ENCODE assay signal across 1 cellular context in the genomic region with DNA sequence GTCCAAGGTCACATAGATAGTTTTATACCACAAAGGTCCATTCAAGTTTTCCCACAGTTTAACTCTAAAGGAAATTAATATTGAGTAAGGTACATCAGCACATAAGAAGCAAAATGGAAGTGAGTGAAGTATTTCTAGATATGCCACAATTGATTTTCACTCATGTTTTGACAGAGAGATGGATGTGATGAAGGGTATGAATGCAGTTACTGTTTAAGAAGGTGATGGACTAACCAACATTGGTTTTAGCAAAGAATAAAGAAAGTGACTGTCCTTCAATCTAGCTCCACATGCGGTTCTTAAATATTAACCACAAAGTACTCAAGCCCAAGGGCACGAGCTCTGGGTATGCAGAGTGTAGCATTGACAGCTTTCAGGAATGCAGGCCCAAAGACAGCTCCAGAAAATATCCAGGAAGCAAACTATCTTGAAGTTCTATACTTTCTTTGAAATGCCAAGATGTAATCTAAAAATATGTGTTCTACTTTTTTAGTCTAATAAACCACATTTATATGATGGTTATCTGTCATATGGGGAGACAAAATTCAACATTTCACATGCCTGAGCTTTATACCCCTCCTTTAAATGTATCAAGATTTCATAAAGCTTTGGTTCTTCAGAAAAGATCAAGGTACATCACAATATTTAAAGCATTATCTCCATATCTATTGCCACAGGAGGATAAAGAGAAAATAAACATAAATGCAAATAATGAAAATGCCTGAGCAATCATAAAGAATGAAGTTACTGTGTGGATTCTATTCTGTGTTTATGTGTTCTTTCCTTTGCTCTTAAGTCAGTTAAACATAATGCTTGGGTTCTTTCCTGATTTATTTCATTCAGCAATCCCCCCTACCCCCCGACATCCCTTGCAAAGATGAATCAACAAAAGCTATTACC.
TF ChIP-seq lines count a peak whose summit lies in the region.

No MANE protein-coding gene starts in this region.

TF ChIP-seq in HepG2, 621 proteins besides CTCF, POLR2A, EP300 and RAD21 (continued from another document and continues in another):
- TF ChIP-seq, protein P1, sequence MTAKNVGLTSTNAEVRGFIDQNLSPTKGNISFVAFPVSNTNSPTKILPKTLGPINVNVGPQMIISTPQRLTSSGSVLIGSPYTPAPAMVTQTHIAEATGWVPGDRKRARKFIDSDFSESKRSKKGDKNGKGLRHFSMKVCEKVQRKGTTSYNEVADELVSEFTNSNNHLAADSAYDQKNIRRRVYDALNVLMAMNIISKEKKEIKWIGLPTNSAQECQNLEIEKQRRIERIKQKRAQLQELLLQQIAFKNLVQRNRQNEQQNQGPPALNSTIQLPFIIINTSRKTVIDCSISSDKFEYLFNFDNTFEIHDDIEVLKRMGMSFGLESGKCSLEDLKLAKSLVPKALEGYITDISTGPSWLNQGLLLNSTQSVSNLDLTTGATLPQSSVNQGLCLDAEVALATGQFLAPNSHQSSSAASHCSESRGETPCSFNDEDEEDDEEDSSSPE (CRISPR knock-in tag; IDR thresholded peaks at IDR 0.05), result peak; percentile 19; the same call in 1 of the 2 replicates
- TF ChIP-seq TEAD2 (CRISPR knock-in tag; IDR thresholded peaks at IDR 0.05), result no peak
- no peak for TF ChIP-seq ZNF282 (IDR thresholded peaks at IDR 0.05; ENCODE audit: partially characterized antibody)
- TF ChIP-seq ZNF333 (CRISPR knock-in tag; IDR thresholded peaks at IDR 0.05; ENCODE audit: borderline replicate concordance), result no peak
- TF ChIP-seq, protein P2, sequence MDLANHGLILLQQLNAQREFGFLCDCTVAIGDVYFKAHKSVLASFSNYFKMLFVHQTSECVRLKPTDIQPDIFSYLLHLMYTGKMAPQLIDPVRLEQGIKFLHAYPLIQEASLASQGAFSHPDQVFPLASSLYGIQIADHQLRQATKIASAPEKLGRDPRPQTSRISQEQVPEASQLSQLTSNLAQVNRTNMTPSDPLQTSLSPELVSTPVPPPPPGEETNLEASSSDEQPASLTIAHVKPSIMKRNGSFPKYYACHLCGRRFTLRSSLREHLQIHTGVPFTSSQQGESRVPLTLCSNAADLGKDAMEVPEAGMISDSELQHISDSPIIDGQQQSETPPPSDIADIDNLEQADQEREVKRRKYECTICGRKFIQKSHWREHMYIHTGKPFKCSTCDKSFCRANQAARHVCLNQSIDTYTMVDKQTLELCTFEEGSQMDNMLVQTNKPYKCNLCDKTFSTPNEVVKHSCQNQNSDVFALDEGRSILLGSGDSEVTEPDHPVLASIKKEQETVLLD (CRISPR knock-in tag; IDR thresholded peaks at IDR 0.05; ENCODE audit: low read depth), result no peak
- no peak for TF ChIP-seq SUZ12 (IDR thresholded peaks at IDR 0.05; ENCODE audit: low read depth, low read length)
- TF ChIP-seq MBD4 (IDR thresholded peaks at IDR 0.05; ENCODE audit: borderline replicate concordance, low read length), result peak; percentile 96
- TF ChIP-seq SP140L (CRISPR knock-in tag; IDR thresholded peaks at IDR 0.05; ENCODE audit: borderline replicate concordance), result peak; percentile 64; the same call in 1 of the 2 replicates
- TF ChIP-seq, protein P3, sequence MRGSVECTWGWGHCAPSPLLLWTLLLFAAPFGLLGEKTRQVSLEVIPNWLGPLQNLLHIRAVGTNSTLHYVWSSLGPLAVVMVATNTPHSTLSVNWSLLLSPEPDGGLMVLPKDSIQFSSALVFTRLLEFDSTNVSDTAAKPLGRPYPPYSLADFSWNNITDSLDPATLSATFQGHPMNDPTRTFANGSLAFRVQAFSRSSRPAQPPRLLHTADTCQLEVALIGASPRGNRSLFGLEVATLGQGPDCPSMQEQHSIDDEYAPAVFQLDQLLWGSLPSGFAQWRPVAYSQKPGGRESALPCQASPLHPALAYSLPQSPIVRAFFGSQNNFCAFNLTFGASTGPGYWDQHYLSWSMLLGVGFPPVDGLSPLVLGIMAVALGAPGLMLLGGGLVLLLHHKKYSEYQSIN (CRISPR knock-in tag; IDR thresholded peaks at IDR 0.05; ENCODE audit: borderline replicate concordance), result no peak
- 0 out of 2 replicates have a peak, but pooled peaks have one; percentile 35 for TF ChIP-seq GTF3A (CRISPR knock-in tag; conservative IDR thresholded peaks at IDR 0.05)
- TF ChIP-seq, protein P4, sequence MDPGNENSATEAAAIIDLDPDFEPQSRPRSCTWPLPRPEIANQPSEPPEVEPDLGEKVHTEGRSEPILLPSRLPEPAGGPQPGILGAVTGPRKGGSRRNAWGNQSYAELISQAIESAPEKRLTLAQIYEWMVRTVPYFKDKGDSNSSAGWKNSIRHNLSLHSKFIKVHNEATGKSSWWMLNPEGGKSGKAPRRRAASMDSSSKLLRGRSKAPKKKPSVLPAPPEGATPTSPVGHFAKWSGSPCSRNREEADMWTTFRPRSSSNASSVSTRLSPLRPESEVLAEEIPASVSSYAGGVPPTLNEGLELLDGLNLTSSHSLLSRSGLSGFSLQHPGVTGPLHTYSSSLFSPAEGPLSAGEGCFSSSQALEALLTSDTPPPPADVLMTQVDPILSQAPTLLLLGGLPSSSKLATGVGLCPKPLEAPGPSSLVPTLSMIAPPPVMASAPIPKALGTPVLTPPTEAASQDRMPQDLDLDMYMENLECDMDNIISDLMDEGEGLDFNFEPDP (CRISPR knock-in tag; conservative IDR thresholded peaks at IDR 0.05), result no peak
- no peak for TF ChIP-seq CENPX (CRISPR knock-in tag; IDR thresholded peaks at IDR 0.05)
- no peak for TF ChIP-seq ARNT2 (CRISPR knock-in tag; IDR thresholded peaks at IDR 0.05; ENCODE audit: low read depth)
- 0 out of 2 replicates have a peak, but pooled peaks have one; percentile 24 for TF ChIP-seq NKX3-1 (CRISPR knock-in tag; IDR thresholded peaks at IDR 0.05)
- TF ChIP-seq, protein P5, sequence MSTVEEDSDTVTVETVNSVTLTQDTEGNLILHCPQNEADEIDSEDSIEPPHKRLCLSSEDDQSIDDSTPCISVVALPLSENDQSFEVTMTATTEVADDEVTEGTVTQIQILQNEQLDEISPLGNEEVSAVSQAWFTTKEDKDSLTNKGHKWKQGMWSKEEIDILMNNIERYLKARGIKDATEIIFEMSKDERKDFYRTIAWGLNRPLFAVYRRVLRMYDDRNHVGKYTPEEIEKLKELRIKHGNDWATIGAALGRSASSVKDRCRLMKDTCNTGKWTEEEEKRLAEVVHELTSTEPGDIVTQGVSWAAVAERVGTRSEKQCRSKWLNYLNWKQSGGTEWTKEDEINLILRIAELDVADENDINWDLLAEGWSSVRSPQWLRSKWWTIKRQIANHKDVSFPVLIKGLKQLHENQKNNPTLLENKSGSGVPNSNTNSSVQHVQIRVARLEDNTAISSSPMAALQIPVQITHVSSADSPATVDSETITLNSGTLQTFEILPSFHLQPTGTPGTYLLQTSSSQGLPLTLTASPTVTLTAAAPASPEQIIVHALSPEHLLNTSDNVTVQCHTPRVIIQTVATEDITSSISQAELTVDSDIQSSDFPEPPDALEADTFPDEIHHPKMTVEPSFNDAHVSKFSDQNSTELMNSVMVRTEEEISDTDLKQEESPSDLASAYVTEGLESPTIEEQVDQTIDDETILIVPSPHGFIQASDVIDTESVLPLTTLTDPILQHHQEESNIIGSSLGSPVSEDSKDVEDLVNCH (CRISPR knock-in tag; IDR thresholded peaks at IDR 0.05), result no peak
- TF ChIP-seq ZNF264 (CRISPR knock-in tag; IDR thresholded peaks at IDR 0.05), result peak; percentile 34; the same call in 1 of the 2 replicates
- no peak; the same call in 1 of the 2 replicates for TF ChIP-seq RFX3 (CRISPR knock-in tag; IDR thresholded peaks at IDR 0.05)
- TF ChIP-seq, protein P6, sequence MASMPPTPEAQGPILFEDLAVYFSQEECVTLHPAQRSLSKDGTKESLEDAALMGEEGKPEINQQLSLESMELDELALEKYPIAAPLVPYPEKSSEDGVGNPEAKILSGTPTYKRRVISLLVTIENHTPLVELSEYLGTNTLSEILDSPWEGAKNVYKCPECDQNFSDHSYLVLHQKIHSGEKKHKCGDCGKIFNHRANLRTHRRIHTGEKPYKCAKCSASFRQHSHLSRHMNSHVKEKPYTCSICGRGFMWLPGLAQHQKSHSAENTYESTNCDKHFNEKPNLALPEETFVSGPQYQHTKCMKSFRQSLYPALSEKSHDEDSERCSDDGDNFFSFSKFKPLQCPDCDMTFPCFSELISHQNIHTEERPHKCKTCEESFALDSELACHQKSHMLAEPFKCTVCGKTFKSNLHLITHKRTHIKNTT (CRISPR knock-in tag; IDR thresholded peaks at IDR 0.05), result no peak
- peak; percentile 57; the same call in 1 of the 2 replicates for TF ChIP-seq NR2C2 (CRISPR knock-in tag; IDR thresholded peaks at IDR 0.05; ENCODE audit: borderline replicate concordance)
- TF ChIP-seq, protein P7, sequence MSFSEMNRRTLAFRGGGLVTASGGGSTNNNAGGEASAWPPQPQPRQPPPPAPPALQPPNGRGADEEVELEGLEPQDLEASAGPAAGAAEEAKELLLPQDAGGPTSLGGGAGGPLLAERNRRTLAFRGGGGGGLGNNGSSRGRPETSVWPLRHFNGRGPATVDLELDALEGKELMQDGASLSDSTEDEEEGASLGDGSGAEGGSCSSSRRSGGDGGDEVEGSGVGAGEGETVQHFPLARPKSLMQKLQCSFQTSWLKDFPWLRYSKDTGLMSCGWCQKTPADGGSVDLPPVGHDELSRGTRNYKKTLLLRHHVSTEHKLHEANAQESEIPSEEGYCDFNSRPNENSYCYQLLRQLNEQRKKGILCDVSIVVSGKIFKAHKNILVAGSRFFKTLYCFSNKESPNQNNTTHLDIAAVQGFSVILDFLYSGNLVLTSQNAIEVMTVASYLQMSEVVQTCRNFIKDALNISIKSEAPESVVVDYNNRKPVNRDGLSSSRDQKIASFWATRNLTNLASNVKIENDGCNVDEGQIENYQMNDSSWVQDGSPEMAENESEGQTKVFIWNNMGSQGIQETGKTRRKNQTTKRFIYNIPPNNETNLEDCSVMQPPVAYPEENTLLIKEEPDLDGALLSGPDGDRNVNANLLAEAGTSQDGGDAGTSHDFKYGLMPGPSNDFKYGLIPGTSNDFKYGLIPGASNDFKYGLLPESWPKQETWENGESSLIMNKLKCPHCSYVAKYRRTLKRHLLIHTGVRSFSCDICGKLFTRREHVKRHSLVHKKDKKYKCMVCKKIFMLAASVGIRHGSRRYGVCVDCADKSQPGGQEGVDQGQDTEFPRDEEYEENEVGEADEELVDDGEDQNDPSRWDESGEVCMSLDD (CRISPR knock-in tag; IDR thresholded peaks at IDR 0.05; ENCODE audit: borderline replicate concordance), result 0 out of 2 replicates have a peak, but pooled peaks have one; percentile 18
- TF ChIP-seq, protein P8, sequence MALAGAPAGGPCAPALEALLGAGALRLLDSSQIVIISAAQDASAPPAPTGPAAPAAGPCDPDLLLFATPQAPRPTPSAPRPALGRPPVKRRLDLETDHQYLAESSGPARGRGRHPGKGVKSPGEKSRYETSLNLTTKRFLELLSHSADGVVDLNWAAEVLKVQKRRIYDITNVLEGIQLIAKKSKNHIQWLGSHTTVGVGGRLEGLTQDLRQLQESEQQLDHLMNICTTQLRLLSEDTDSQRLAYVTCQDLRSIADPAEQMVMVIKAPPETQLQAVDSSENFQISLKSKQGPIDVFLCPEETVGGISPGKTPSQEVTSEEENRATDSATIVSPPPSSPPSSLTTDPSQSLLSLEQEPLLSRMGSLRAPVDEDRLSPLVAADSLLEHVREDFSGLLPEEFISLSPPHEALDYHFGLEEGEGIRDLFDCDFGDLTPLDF (CRISPR knock-in tag; IDR thresholded peaks at IDR 0.05), result peak; percentile 18; the same call in 1 of the 2 replicates
- peak; percentile 88 for TF ChIP-seq IRF2 (CRISPR knock-in tag; IDR thresholded peaks at IDR 0.05)
- no peak for TF ChIP-seq ZNF234 (CRISPR knock-in tag; conservative IDR thresholded peaks at IDR 0.05)
- no peak for TF ChIP-seq PRMT3 (CRISPR knock-in tag; IDR thresholded peaks at IDR 0.05; ENCODE audit: borderline replicate concordance, low read depth)
- TF ChIP-seq AHR (CRISPR knock-in tag; IDR thresholded peaks at IDR 0.05), result no peak; the same call in 1 of the 2 replicates
- no peak for TF ChIP-seq ZBTB3 (CRISPR knock-in tag; IDR thresholded peaks at IDR 0.05; ENCODE audit: borderline replicate concordance, low read depth)
- TF ChIP-seq SIX4 (CRISPR knock-in tag; IDR thresholded peaks at IDR 0.05), result peak; percentile 83
- TF ChIP-seq RXRB (CRISPR knock-in tag; IDR thresholded peaks at IDR 0.05; ENCODE audit: borderline replicate concordance), result peak; percentile 85
- TF ChIP-seq ZNF572 (CRISPR knock-in tag; IDR thresholded peaks at IDR 0.05), result no peak
- TF ChIP-seq ZNF644 (CRISPR knock-in tag; IDR thresholded peaks at IDR 0.05; ENCODE audit: low read depth), result peak; percentile 79; the same call in 1 of the 2 replicates
- TF ChIP-seq RAD51 (IDR thresholded peaks at IDR 0.05; ENCODE audit: borderline replicate concordance), result no peak
- TF ChIP-seq, protein P9, sequence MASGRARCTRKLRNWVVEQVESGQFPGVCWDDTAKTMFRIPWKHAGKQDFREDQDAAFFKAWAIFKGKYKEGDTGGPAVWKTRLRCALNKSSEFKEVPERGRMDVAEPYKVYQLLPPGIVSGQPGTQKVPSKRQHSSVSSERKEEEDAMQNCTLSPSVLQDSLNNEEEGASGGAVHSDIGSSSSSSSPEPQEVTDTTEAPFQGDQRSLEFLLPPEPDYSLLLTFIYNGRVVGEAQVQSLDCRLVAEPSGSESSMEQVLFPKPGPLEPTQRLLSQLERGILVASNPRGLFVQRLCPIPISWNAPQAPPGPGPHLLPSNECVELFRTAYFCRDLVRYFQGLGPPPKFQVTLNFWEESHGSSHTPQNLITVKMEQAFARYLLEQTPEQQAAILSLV (CRISPR knock-in tag; IDR thresholded peaks at IDR 0.05; ENCODE audit: borderline replicate concordance), result no peak
- TF ChIP-seq, protein P10, sequence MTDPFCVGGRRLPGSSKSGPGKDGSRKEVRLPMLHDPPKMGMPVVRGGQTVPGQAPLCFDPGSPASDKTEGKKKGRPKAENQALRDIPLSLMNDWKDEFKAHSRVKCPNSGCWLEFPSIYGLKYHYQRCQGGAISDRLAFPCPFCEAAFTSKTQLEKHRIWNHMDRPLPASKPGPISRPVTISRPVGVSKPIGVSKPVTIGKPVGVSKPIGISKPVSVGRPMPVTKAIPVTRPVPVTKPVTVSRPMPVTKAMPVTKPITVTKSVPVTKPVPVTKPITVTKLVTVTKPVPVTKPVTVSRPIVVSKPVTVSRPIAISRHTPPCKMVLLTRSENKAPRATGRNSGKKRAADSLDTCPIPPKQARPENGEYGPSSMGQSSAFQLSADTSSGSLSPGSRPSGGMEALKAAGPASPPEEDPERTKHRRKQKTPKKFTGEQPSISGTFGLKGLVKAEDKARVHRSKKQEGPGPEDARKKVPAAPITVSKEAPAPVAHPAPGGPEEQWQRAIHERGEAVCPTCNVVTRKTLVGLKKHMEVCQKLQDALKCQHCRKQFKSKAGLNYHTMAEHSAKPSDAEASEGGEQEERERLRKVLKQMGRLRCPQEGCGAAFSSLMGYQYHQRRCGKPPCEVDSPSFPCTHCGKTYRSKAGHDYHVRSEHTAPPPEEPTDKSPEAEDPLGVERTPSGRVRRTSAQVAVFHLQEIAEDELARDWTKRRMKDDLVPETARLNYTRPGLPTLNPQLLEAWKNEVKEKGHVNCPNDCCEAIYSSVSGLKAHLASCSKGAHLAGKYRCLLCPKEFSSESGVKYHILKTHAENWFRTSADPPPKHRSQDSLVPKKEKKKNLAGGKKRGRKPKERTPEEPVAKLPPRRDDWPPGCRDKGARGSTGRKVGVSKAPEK (CRISPR knock-in tag; IDR thresholded peaks at IDR 0.05; ENCODE audit: borderline replicate concordance), result 0 out of 2 replicates have a peak, but pooled peaks have one; percentile 70
- TF ChIP-seq, protein P11, sequence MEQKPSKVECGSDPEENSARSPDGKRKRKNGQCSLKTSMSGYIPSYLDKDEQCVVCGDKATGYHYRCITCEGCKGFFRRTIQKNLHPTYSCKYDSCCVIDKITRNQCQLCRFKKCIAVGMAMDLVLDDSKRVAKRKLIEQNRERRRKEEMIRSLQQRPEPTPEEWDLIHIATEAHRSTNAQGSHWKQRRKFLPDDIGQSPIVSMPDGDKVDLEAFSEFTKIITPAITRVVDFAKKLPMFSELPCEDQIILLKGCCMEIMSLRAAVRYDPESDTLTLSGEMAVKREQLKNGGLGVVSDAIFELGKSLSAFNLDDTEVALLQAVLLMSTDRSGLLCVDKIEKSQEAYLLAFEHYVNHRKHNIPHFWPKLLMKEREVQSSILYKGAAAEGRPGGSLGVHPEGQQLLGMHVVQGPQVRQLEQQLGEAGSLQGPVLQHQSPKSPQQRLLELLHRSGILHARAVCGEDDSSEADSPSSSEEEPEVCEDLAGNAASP (CRISPR knock-in tag; IDR thresholded peaks at IDR 0.05; ENCODE audit: borderline replicate concordance), result peak; percentile 78
- TF ChIP-seq TAF1 (CRISPR knock-in tag; IDR thresholded peaks at IDR 0.05), result peak; percentile 46; the same call in 1 of the 2 replicates
